21 cellular contexts compared by ENCODE assay signal in genomic region chr1:218403300-218403699, GRCh38. TPM values are rescaled to one million over a fixed set of nuclear protein-coding genes. Genes with fewer than 3 reads are reported as not detected.
"Had no signal": no experiment of that assay in that cellular context is flagged by ENCODE, and none has a peak within 500 bp of the region (broad histone marks: within the 10 kb centered on the region; RNA-seq: fewer than 3 reads in every experiment).

No MANE protein-coding gene starts in this region.

- H3K4me1 Mint-ChIP-seq: activated B cell treated with CpG ODN at 0.5 μM for 24 hours; immature natural killer cell; naive thymus-derived CD8-positive, alpha-beta T cell had no signal

- H3K4me3 ChIP-seq: adrenal gland, breast epithelium, coronary artery, lung had no signal

- H3K9me3 Mint-ChIP-seq: activated B cell treated with CpG ODN at 0.5 μM for 24 hours; activated T-cell treated with anti-CD3 and anti-CD28 coated beads, Interleukin-2, amount 50 U/mL, for 4 hours; activated T-helper 2 cell treated with anti-CD3 and anti-CD28 coated beads, Interferon-gamma antibody, Interleukin-2, Interleukin-4, amounts not matched to agents 10 μg/mL and 5 μg/mL and 100 μg/mL, durations not matched to agents 14 hours and 24 hours and 36 hours; naive thymus-derived CD8-positive, alpha-beta T cell; T-helper 1 cell treated with Interleukin-12 subunit alpha and Interleukin-12 subunit beta and Interleukin-4 antibody, amounts not matched to agents 30 μg/mL and 1 μg/mL, for 36 hours had no signal

- DNase-seq: activated B cell treated with CpG ODN at 0.5 μM for 24 hours; activated CD4-positive, alpha-beta T cell treated with anti-CD3 and anti-CD28 coated beads for 4 hours; activated CD4-positive, alpha-beta T cell treated with anti-CD3 and anti-CD28 coated beads, Interleukin-2, amount 50 U/mL, for 48 hours; activated CD8-positive, alpha-beta memory T cell treated with anti-CD3 and anti-CD28 coated beads, Interleukin-2, amount 50 U/mL, for 48 hours; activated naive CD4-positive, alpha-beta T cell; activated T-cell treated with anti-CD3 and anti-CD28 coated beads, Interleukin-2, amount 50 U/mL, for 4 hours; adrenal gland; immature natural killer cell; naive thymus-derived CD8-positive, alpha-beta T cell; stimulated activated CD4-positive, alpha-beta T cell treated with anti-CD3 and anti-CD28 coated beads, Interleukin-2, amount 100 ng/mL, for 48 hours; stimulated activated naive CD4-positive, alpha-beta T cell treated with Interleukin-2 at 50 U/mL for 16 hours; T1000 had no signal

- H3K27ac ChIP-seq: adrenal gland, breast epithelium, coronary artery had no signal

- H3K27ac Mint-ChIP-seq: activated B cell treated with CpG ODN at 0.5 μM for 24 hours; activated naive CD8-positive, alpha-beta T cell; activated T-helper 2 cell treated with anti-CD3 and anti-CD28 coated beads, Interferon-gamma antibody, Interleukin-2, Interleukin-4, amounts not matched to agents 10 μg/mL and 5 μg/mL and 100 μg/mL, durations not matched to agents 14 hours and 24 hours and 36 hours; immature natural killer cell; naive thymus-derived CD8-positive, alpha-beta T cell; T-helper 1 cell treated with Interleukin-12 subunit alpha and Interleukin-12 subunit beta and Interleukin-4 antibody, amounts not matched to agents 30 μg/mL and 1 μg/mL, for 36 hours had no signal

- H3K36me3 ChIP-seq: adrenal gland, breast epithelium had no signal

- H3K27me3 ChIP-seq: adrenal gland, breast epithelium had no signal

- H3K9me3 ChIP-seq: adrenal gland, breast epithelium had no signal

- ATAC-seq: activated T-cell treated with anti-CD3 and anti-CD28 coated beads, Interleukin-2, amount 50 U/mL, for 4 hours; left lobe of liver; naive thymus-derived CD8-positive, alpha-beta T cell; sciatic nerve had no signal

- H3K27me3 Mint-ChIP-seq: activated B cell treated with CpG ODN at 0.5 μM for 24 hours; activated naive CD8-positive, alpha-beta T cell had no signal

- H3K4me3 Mint-ChIP-seq: activated B cell treated with CpG ODN at 0.5 μM for 24 hours; activated naive CD8-positive, alpha-beta T cell; activated T-cell treated with anti-CD3 and anti-CD28 coated beads, Interleukin-2, amount 50 U/mL, for 4 hours; immature natural killer cell; naive thymus-derived CD8-positive, alpha-beta T cell; T-helper 1 cell treated with Interleukin-12 subunit alpha and Interleukin-12 subunit beta and Interleukin-4 antibody, amounts not matched to agents 30 μg/mL and 1 μg/mL, for 36 hours had no signal

- H3K36me3 Mint-ChIP-seq: activated naive CD8-positive, alpha-beta T cell; immature natural killer cell; naive thymus-derived CD8-positive, alpha-beta T cell had no signal

- H3K4me1 ChIP-seq: adrenal gland, breast epithelium had no signal

RNA-seq across cellular contexts. Expression of gene TGFB2, which starts 58.2 kb away (rescaled TPM):
- total RNA-seq: activated CD8-positive, alpha-beta memory T cell treated with anti-CD3 and anti-CD28 coated beads for 36 hours; activated T-cell treated with anti-CD3 and anti-CD28 coated beads, Interleukin-2, amount 50 U/mL, for 4 hours; activated T-helper 2 cell treated with anti-CD3 and anti-CD28 coated beads, Interferon-gamma antibody, Interleukin-2, Interleukin-4, amounts not matched to agents 10 μg/mL and 5 μg/mL and 100 μg/mL, durations not matched to agents 14 hours and 24 hours and 36 hours had no signal
